In genomic region chr3:155308831-155309230, GRCh38 we compare ENCODE assay signal across 29 cellular contexts. TPM values are rescaled to one million over a fixed set of nuclear protein-coding genes. Genes with fewer than 3 reads are reported as not detected.
DNase-seq lines count a peak whose midpoint lies in the region; ATAC-seq and TF ChIP-seq lines count a peak whose summit lies in the region.
"Had no signal": no experiment of that assay in that cellular context is flagged by ENCODE, and none has a peak within 500 bp of the region (broad histone marks: within the 10 kb centered on the region; RNA-seq: fewer than 3 reads in every experiment).

No MANE protein-coding gene starts in this region.

- no peaks in the 10 kb centered on the region for H3K36me3 Mint-ChIP-seq in activated naive CD8-positive, alpha-beta T cell treated with anti-CD3 and anti-CD28 coated beads for 36 hours
- H3K36me3 Mint-ChIP-seq: CD8-positive, alpha-beta T cell had no signal

- WGBS in GM23248 (ENCODE audit: low coverage in 1 of 2, low lambda C conversion rate in 2 of 2, missing lambda C conversion rate in 2 of 2), 2 experiments, result 48 to 57% methylated on average over 9 of the region's 9 CpGs

- peak; percentile 46 for DNase-seq in GM23248
- peak; percentile 12 for DNase-seq in KG1 (lab: John Stamatoyannopoulos, UW)
- DNase-seq in cardiac fibroblast (ENCODE audit: low read depth in 2 of 2), result peak; percentile 36
- peak; percentile 42 for DNase-seq in iris pigment epithelial cell (ENCODE audit: low read depth)
- no peak for DNase-seq in activated naive CD8-positive, alpha-beta T cell treated with anti-CD3 and anti-CD28 coated beads for 36 hours
- no peak for DNase-seq in stimulated activated naive CD4-positive, alpha-beta T cell (lab: John Stamatoyannopoulos, UW)
- DNase-seq in effector CD4-positive, alpha-beta T cell, result no peak
- DNase-seq: activated CD4-positive, alpha-beta T cell treated with anti-CD3 and anti-CD28 coated beads, Interleukin-2, amount 50 U/mL, for 4 hours; activated effector memory CD4-positive, alpha-beta T cell treated with Interleukin-2 at 50 U/mL for 16 hours; adrenal gland; CD8-positive, alpha-beta T cell; head of caudate nucleus; left lung; NCI-H146; NCI-H748 treated with DMSO at 0.1 percent for 48 hours; nephron progenitor cell; posterior cingulate gyrus; SIG-M5; small intestine; stimulated activated CD4-positive, alpha-beta T cell treated with anti-CD3 and anti-CD28 coated beads, Interleukin-4, amount 100 ng/mL, for 1 hour; T-helper 17 cell; WERI-Rb-1 had no signal

- no peaks in the 10 kb centered on the region for H4K20me1 ChIP-seq in GM23248 (ENCODE audit: insufficient read depth)

- no peaks in the 10 kb centered on the region for H3K36me3 ChIP-seq in GM23248 (ENCODE audit: low read depth)
- H3K36me3 ChIP-seq: adrenal gland, left lung, tibial nerve, WERI-Rb-1 had no signal

- no peaks in the 10 kb centered on the region for H3K9me2 ChIP-seq in GM23248 (ENCODE audit: insufficient read depth)

- no peak for TF ChIP-seq CTCF in cardiac fibroblast (IDR thresholded peaks at IDR 0.05; ENCODE audit: low read depth, low read length)

- no peaks in the 10 kb centered on the region for H3K4me1 Mint-ChIP-seq in activated naive CD8-positive, alpha-beta T cell treated with anti-CD3 and anti-CD28 coated beads for 36 hours
- H3K4me1 Mint-ChIP-seq: central memory CD8-positive, alpha-beta T cell; T-helper 17 cell had no signal

- H2AFZ ChIP-seq in GM23248, result no peak overlapping the region

- H3K4me2 ChIP-seq in GM23248 (ENCODE audit: unreplicated experiment), result peak overlapping the region; percentile 20

- no peaks in the 10 kb centered on the region for H3K9me3 Mint-ChIP-seq in activated naive CD8-positive, alpha-beta T cell treated with anti-CD3 and anti-CD28 coated beads for 36 hours
- H3K9me3 Mint-ChIP-seq: CD8-positive, alpha-beta T cell; central memory CD8-positive, alpha-beta T cell; nephron progenitor cell; stimulated activated naive CD8-positive, alpha-beta T cell treated with anti-CD3 and anti-CD28 coated beads, Interleukin-15, Interleukin-2, amounts not matched to agents 100 ng/mL and 50 ng/mL, for 24 hours had no signal

- H3K27ac ChIP-seq in GM23248, result no peak overlapping the region
- H3K27ac ChIP-seq: adrenal gland, left lung, tibial nerve, WERI-Rb-1 had no signal

- H3K27me3 Mint-ChIP-seq in activated naive CD8-positive, alpha-beta T cell treated with anti-CD3 and anti-CD28 coated beads for 36 hours, result no peaks in the 10 kb centered on the region
- H3K27me3 Mint-ChIP-seq: stimulated activated naive CD8-positive, alpha-beta T cell treated with anti-CD3 and anti-CD28 coated beads, Interleukin-15, Interleukin-2, amounts not matched to agents 100 ng/mL and 50 ng/mL, for 24 hours; T-helper 17 cell had no signal

- H3K9me3 ChIP-seq in GM23248 (ENCODE audit: low read depth), result no peaks in the 10 kb centered on the region
- H3K9me3 ChIP-seq: adrenal gland, left lung, tibial nerve had no signal

- H3K4me3 ChIP-seq in GM23248 (no peak overlapping the region), cardiac fibroblast (replicated peaks in 1 of 2; ENCODE audit: low read depth in 2 of 2, low read length in 2 of 2) (no peak overlapping the region)
- H3K4me3 ChIP-seq: adrenal gland, GM12878, left lung, tibial nerve had no signal

- H3K27me3 ChIP-seq in GM23248 (replicated peaks; ENCODE audit: insufficient read depth), result no peaks in the 10 kb centered on the region
- H3K27me3 ChIP-seq: adrenal gland, left lung, tibial nerve had no signal

- H3K9ac ChIP-seq in GM23248, result no peak overlapping the region

- no peak for ATAC-seq in HG03095 (IDR thresholded peaks at IDR 0.05; ENCODE audit: unreplicated experiment)
- ATAC-seq: CD8-positive, alpha-beta T cell; GM12878; left lung; T-helper 17 cell had no signal

- no peaks in the 10 kb centered on the region for H3K79me2 ChIP-seq in GM23248 (ENCODE audit: insufficient read depth)

- H3K4me1 ChIP-seq in GM23248 (ENCODE audit: insufficient read depth), result peaks cover 29% of the 10 kb centered on the region
- H3K4me1 ChIP-seq: adrenal gland, left lung had no signal

- peaks cover 14% of the 10 kb centered on the region for H3F3A ChIP-seq in GM23248 (ENCODE audit: insufficient read depth)

- in situ Hi-C loops in GM23248 (cut with MboI), result loop anchor here (25.0 kb wide), 1 partner anchor 972 kb away; no protein-coding TSS in a partner anchor

- H3K4me3 Mint-ChIP-seq in activated naive CD8-positive, alpha-beta T cell treated with anti-CD3 and anti-CD28 coated beads for 36 hours, result no peak overlapping the region
- H3K4me3 Mint-ChIP-seq: CD8-positive, alpha-beta T cell; central memory CD8-positive, alpha-beta T cell; nephron progenitor cell; stimulated activated naive CD8-positive, alpha-beta T cell treated with anti-CD3 and anti-CD28 coated beads, Interleukin-15, Interleukin-2, amounts not matched to agents 100 ng/mL and 50 ng/mL, for 24 hours; T-helper 17 cell had no signal

- H3K27ac Mint-ChIP-seq in activated naive CD8-positive, alpha-beta T cell treated with anti-CD3 and anti-CD28 coated beads for 36 hours, result no peak overlapping the region
- H3K27ac Mint-ChIP-seq: CD8-positive, alpha-beta T cell; nephron progenitor cell; stimulated activated naive CD8-positive, alpha-beta T cell treated with anti-CD3 and anti-CD28 coated beads, Interleukin-15, Interleukin-2, amounts not matched to agents 100 ng/mL and 50 ng/mL, for 24 hours; T-helper 17 cell had no signal

RNA-seq across cellular contexts. Expression of gene STRIT1, which starts 15.3 kb away (rescaled TPM):
- total RNA-seq in GM23248 (2014; rRNA removed; shearing (Covaris generic)), result not detected in 2 replicates
- polyA plus RNA-seq in GM23248 (2016; fragmentation: Nextera tagmentation; extraction: Ambion mirVana), result not detected in 2 replicates
- total RNA-seq in activated naive CD8-positive, alpha-beta T cell treated with anti-CD3 and anti-CD28 coated beads for 36 hours, result not detected
- total RNA-seq: CD8-positive, alpha-beta T cell; GM12878; H4; left lung; OCI-LY7; T-helper 17 cell; tibial nerve had no signal
- polyA plus RNA-seq: GM12878 had no signal

Comparison
In these comparisons a context has a peak if more than half of its experiments do, and no peak if none do; other contexts are left out.
1. DNase-seq: peak in GM23248 (single experiment), KG1 (single experiment), cardiac fibroblast (2 of 2) and iris pigment epithelial cell (single experiment); none in activated naive CD8-positive, alpha-beta T cell treated with anti-CD3 and anti-CD28 coated beads for 36 hours (single experiment), stimulated activated naive CD4-positive, alpha-beta T cell (0 of 6) and effector CD4-positive, alpha-beta T cell (single experiment).